ENCODE assay signal across 31 cellular contexts in the genomic region with DNA sequence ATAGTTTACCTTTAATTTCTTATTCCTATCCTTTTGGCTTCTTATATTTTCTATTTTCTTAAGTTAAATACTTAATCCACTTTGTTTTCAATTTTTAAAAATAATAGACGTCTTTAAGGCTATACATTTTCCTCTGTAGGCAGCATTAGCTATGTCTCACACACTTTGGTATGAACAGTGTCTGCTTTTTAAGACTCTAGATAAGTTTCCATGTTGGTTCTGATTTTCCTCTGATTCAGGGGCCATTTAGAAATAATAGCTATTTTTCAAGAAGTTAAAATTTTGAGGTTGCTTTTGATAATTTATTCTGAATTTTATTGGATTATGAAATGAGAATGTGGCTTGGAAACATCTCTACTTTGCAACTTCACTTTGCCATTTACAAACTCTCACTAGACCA. TPM values are rescaled to one million over a fixed set of nuclear protein-coding genes. Genes with fewer than 3 reads are reported as not detected.
"Had no signal": no experiment of that assay in that cellular context is flagged by ENCODE, and none has a peak within 500 bp of the region (broad histone marks: within the 10 kb centered on the region; RNA-seq: fewer than 3 reads in every experiment).

No MANE protein-coding gene starts in this region.

- H3K79me2 ChIP-seq: parathyroid adenoma had no signal

- H3K9me3 ChIP-seq: ovary, psoas muscle, suprapubic skin, testis, tibial artery, transverse colon, uterus had no signal

- H3K4me1 Mint-ChIP-seq: nephron had no signal

- H3K36me3 ChIP-seq: neural progenitor cell, ovary, spleen, suprapubic skin, tibial artery, transverse colon, upper lobe of right lung, uterus had no signal

- H3K4me2 ChIP-seq: neural progenitor cell, smooth muscle cell had no signal

- H3K27me3 Mint-ChIP-seq: progenitor cell of endocrine pancreas had no signal

- DNase-seq: naive thymus-derived CD8-positive, alpha-beta T cell; occipital lobe; ovary; posterior cingulate gyrus; psoas muscle; right cardiac atrium; spleen; stimulated activated CD4-positive, alpha-beta T cell treated with anti-CD3 and anti-CD28 coated beads, Interleukin-12 subunit alpha, Interleukin-12 subunit beta, amount 100 ng/mL, for 4 hours; stimulated activated CD4-positive, alpha-beta T cell treated with anti-CD3 and anti-CD28 coated beads, Interleukin-1b, Interleukin-23, amount 100 ng/mL, for 48 hours; stimulated activated CD4-positive, alpha-beta T cell treated with anti-CD3 and anti-CD28 coated beads, Interleukin-4, amount 100 ng/mL, for 1 hour; stimulated activated CD4-positive, alpha-beta T cell treated with anti-CD3 and anti-CD28 coated beads, Interleukin-4, amount 100 ng/mL, for 4 hours; stimulated activated CD8-positive, alpha-beta memory T cell treated with anti-CD3 and anti-CD28 coated beads, Interleukin-4, amount 100 ng/mL, for 48 hours; stimulated activated naive CD4-positive, alpha-beta T cell; stimulated activated naive CD8-positive, alpha-beta T cell treated with anti-CD3 and anti-CD28 coated beads, Interleukin-15, amount 100 ng/mL, for 72 hours; stimulated activated naive CD8-positive, alpha-beta T cell treated with anti-CD3 and anti-CD28 coated beads, Interleukin-15, Interleukin-2, amounts not matched to agents 100 U/mL and 50 U/mL, for 24 hours; substantia nigra; testis; transverse colon; uterus had no signal

- H3K9me3 Mint-ChIP-seq: stimulated activated memory B cell treated with anti-CD40 and anti-IgM and Interleukin-4, amounts not matched to agents 10 μg/mL and 1 μg/mL and 100 μg/mL, for 72 hours had no signal

- H3K27me3 ChIP-seq: neural progenitor cell, ovary, spleen, testis, tibial artery, transverse colon, upper lobe of right lung, uterus had no signal

- H3K36me3 Mint-ChIP-seq: neural progenitor cell; stimulated activated memory B cell treated with anti-CD40 and anti-IgM and Interleukin-4, amounts not matched to agents 10 μg/mL and 1 μg/mL and 100 μg/mL, for 72 hours; type B pancreatic cell had no signal

- H3K27ac ChIP-seq: neural progenitor cell, ovary, parathyroid adenoma, psoas muscle, skin epidermis, spleen, suprapubic skin, testis, tibial artery, transverse colon, upper lobe of right lung, uterus had no signal

- H3K27ac Mint-ChIP-seq: nephron; neural progenitor cell; progenitor cell of endocrine pancreas; stimulated activated memory B cell treated with anti-CD40 and anti-IgM and Interleukin-4, amounts not matched to agents 10 μg/mL and 1 μg/mL and 100 μg/mL, for 72 hours; stimulated activated naive CD8-positive, alpha-beta T cell treated with anti-CD3 and anti-CD28 coated beads, Interleukin-15, amount 100 ng/mL, for 72 hours; type B pancreatic cell had no signal

- H3K4me3 ChIP-seq: neural progenitor cell, ovary, psoas muscle, skin epidermis, smooth muscle cell, spleen, suprapubic skin, testis, tibial artery, transverse colon, upper lobe of right lung, uterus had no signal

- H3K9ac ChIP-seq: neural progenitor cell, parathyroid adenoma had no signal

- ATAC-seq: naive thymus-derived CD8-positive, alpha-beta T cell; psoas muscle; right cardiac atrium; sciatic nerve; stimulated activated memory B cell treated with anti-CD40 and anti-IgM and Interleukin-4, amounts not matched to agents 10 μg/mL and 1 μg/mL and 100 μg/mL, for 72 hours; stimulated activated naive CD8-positive, alpha-beta T cell treated with anti-CD3 and anti-CD28 coated beads, Interleukin-15, amount 100 ng/mL, for 72 hours; stimulated activated naive CD8-positive, alpha-beta T cell treated with anti-CD3 and anti-CD28 coated beads, Interleukin-15, Interleukin-2, amounts not matched to agents 100 U/mL and 50 U/mL, for 24 hours; upper lobe of right lung had no signal

- H3K4me3 Mint-ChIP-seq: nephron; neural progenitor cell; stimulated activated naive CD8-positive, alpha-beta T cell treated with anti-CD3 and anti-CD28 coated beads, Interleukin-15, amount 100 ng/mL, for 72 hours; type B pancreatic cell had no signal

- H3K4me1 ChIP-seq: testis, tibial artery, uterus had no signal

- H2AFZ ChIP-seq: neural progenitor cell, parathyroid adenoma had no signal

RNA-seq across cellular contexts. Expression of a gene that starts 54.3 kb away (rescaled TPM):
- total RNA-seq: naive thymus-derived CD8-positive, alpha-beta T cell had no signal
- polyA plus RNA-seq: naive thymus-derived CD8-positive, alpha-beta T cell had no signal
